In the genomic region with DNA sequence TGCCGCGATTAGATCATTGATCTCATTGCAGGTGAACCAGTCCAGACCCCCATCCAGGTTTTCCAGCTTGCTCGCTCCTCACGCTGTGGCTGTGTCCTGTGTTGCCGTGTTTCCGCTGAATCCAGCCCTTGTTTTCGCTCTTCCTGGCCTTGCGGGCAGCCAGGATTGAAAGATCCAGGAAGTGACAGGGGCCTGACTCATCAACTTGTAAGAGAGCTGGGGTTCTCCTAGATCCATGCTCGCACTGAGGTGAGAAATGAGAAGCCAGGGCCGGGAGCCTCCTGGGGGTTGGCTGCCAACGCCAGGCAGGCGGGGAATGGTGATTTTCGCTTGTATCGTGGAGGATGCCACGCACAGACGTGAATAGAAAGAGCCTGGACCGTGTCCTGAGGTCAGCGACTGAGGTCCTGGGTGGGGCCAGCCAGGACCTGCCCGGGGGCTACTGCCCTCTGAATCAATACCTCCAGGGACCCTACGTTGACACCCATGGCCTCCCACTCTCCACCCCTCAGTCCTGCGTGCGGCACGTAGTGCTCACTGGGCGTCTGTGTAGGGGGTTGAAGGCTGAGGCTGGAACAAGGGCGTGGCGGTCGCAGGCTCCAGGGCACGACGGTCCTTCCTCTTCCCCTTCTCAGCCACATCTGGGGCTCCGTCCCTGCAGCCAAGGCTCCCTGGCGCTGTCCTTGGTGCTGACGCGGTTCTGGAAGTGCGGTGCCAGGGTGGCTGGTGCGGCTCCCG, we compare ENCODE assay signal across 1 cellular context.
TF ChIP-seq lines count a peak whose summit lies in the region.

No MANE protein-coding gene starts in this region.

TF ChIP-seq in HepG2, 621 proteins besides CTCF, POLR2A, EP300 and RAD21 (continued from another document and continues in another):
- TF ChIP-seq NR2F6 (IDR thresholded peaks at IDR 0.05), result 0 out of 2 replicates have a peak, but pooled peaks have one; percentile 42
- TF ChIP-seq NR2F6 (CRISPR knock-in tag; IDR thresholded peaks at IDR 0.05), result peak; percentile 61
- TF ChIP-seq, protein P1, sequence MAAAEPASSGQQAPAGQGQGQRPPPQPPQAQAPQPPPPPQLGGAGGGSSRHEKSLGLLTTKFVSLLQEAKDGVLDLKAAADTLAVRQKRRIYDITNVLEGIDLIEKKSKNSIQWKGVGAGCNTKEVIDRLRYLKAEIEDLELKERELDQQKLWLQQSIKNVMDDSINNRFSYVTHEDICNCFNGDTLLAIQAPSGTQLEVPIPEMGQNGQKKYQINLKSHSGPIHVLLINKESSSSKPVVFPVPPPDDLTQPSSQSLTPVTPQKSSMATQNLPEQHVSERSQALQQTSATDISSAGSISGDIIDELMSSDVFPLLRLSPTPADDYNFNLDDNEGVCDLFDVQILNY (CRISPR knock-in tag; conservative IDR thresholded peaks at IDR 0.05), result peak; percentile 53; the same call in 1 of the 2 replicates
- peak; percentile 67 for TF ChIP-seq SOX5 (CRISPR knock-in tag; IDR thresholded peaks at IDR 0.05; ENCODE audit: borderline replicate concordance)
- TF ChIP-seq ZSCAN20 (CRISPR knock-in tag; IDR thresholded peaks at IDR 0.05; ENCODE audit: borderline replicate concordance), result no peak
- TF ChIP-seq, protein P2, sequence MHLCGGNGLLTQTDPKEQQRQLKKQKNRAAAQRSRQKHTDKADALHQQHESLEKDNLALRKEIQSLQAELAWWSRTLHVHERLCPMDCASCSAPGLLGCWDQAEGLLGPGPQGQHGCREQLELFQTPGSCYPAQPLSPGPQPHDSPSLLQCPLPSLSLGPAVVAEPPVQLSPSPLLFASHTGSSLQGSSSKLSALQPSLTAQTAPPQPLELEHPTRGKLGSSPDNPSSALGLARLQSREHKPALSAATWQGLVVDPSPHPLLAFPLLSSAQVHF (CRISPR knock-in tag; IDR thresholded peaks at IDR 0.05), result 0 out of 2 replicates have a peak, but pooled peaks have one; percentile 28
- no peak for TF ChIP-seq PRPF4 (IDR thresholded peaks at IDR 0.05; ENCODE audit: low read depth, low read length, poor library complexity, severe bottlenecking)
- TF ChIP-seq SNRNP70 (IDR thresholded peaks at IDR 0.05; ENCODE audit: low read depth, low read length), result no peak
- peak; percentile 49; the same call in 1 of the 2 replicates for TF ChIP-seq HMG20B (CRISPR knock-in tag; conservative IDR thresholded peaks at IDR 0.05)
- TF ChIP-seq CBX2 (IDR thresholded peaks at IDR 0.05; ENCODE audit: low read depth, low read length), result no peak
- no peak for TF ChIP-seq CBX2 (CRISPR knock-in tag; IDR thresholded peaks at IDR 0.05; ENCODE audit: low read depth)
- no peak for TF ChIP-seq ZNF644 (CRISPR knock-in tag; IDR thresholded peaks at IDR 0.05; ENCODE audit: low read depth)
- TF ChIP-seq SPEN (CRISPR knock-in tag; IDR thresholded peaks at IDR 0.05; ENCODE audit: low read depth), result peak; percentile 70
- TF ChIP-seq SMYD3 (CRISPR knock-in tag; IDR thresholded peaks at IDR 0.05), result peak; percentile 84
- peak; percentile 73; the same call in 1 of the 2 replicates for TF ChIP-seq SP4 (CRISPR knock-in tag; IDR thresholded peaks at IDR 0.05)
- peak; percentile 95 for TF ChIP-seq ZNF296 (CRISPR knock-in tag; conservative IDR thresholded peaks at IDR 0.05)
- TF ChIP-seq, protein P3, sequence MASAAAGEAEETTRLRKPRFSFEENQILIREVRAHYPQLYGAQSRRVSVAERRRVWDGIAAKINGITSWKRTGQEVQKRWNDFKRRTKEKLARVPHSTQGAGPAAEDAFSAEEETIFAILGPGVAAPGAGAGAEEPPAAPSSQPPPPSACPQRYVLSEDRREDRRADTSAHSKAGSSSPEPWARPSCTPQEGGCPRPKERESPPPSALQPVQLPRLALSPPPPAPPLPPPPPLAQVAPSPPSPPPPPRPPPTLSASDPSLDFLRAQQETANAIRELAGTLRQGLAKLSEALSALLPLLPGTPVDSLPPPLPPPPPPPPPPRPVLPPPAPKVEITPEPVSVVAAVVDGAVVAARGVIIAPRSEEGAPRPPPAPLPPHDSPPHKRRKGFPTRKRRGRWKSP (CRISPR knock-in tag; IDR thresholded peaks at IDR 0.05), result peak; percentile 91
- no peak for TF ChIP-seq HNRNPUL1 (IDR thresholded peaks at IDR 0.05; ENCODE audit: low read depth, low read length)
- TF ChIP-seq, protein P4, sequence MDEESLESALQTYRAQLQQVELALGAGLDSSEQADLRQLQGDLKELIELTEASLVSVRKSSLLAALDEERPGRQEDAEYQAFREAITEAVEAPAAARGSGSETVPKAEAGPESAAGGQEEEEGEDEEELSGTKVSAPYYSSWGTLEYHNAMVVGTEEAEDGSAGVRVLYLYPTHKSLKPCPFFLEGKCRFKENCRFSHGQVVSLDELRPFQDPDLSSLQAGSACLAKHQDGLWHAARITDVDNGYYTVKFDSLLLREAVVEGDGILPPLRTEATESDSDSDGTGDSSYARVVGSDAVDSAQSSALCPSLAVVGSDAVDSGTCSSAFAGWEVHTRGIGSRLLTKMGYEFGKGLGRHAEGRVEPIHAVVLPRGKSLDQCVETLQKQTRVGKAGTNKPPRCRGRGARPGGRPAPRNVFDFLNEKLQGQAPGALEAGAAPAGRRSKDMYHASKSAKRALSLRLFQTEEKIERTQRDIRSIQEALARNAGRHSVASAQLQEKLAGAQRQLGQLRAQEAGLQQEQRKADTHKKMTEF (CRISPR knock-in tag; IDR thresholded peaks at IDR 0.05), result peak; percentile 97
- TF ChIP-seq SMARCC2 (IDR thresholded peaks at IDR 0.05), result no peak
- no peak for TF ChIP-seq ZNF7 (CRISPR knock-in tag; IDR thresholded peaks at IDR 0.05)
- TF ChIP-seq NCOR1 (IDR thresholded peaks at IDR 0.05; ENCODE audit: borderline replicate concordance, low read length), result no peak
- TF ChIP-seq ZZZ3 (CRISPR knock-in tag; IDR thresholded peaks at IDR 0.05; ENCODE audit: borderline replicate concordance), result no peak; the same call in 1 of the 2 replicates
- TF ChIP-seq, protein P5, sequence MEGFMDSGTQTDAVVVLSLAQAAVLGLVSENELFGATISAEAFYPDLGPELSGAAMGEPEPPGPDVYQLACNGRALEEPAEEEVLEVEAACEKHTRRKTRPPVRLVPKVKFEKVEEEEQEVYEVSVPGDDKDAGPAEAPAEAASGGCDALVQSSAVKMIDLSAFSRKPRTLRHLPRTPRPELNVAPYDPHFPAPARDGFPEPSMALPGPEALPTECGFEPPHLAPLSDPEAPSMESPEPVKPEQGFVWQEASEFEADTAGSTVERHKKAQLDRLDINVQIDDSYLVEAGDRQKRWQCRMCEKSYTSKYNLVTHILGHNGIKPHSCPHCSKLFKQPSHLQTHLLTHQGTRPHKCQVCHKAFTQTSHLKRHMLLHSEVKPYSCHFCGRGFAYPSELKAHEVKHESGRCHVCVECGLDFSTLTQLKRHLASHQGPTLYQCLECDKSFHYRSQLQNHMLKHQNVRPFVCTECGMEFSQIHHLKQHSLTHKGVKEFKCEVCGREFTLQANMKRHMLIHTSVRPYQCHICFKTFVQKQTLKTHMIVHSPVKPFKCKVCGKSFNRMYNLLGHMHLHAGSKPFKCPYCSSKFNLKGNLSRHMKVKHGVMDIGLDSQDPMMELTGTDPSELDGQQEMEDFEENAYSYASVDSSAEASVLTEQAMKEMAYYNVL (CRISPR knock-in tag; IDR thresholded peaks at IDR 0.05; ENCODE audit: borderline replicate concordance), result peak; percentile 56
- peak; percentile 66; the same call in 1 of the 2 replicates for TF ChIP-seq ZNF678 (CRISPR knock-in tag; IDR thresholded peaks at IDR 0.05)
- TF ChIP-seq, protein P6, sequence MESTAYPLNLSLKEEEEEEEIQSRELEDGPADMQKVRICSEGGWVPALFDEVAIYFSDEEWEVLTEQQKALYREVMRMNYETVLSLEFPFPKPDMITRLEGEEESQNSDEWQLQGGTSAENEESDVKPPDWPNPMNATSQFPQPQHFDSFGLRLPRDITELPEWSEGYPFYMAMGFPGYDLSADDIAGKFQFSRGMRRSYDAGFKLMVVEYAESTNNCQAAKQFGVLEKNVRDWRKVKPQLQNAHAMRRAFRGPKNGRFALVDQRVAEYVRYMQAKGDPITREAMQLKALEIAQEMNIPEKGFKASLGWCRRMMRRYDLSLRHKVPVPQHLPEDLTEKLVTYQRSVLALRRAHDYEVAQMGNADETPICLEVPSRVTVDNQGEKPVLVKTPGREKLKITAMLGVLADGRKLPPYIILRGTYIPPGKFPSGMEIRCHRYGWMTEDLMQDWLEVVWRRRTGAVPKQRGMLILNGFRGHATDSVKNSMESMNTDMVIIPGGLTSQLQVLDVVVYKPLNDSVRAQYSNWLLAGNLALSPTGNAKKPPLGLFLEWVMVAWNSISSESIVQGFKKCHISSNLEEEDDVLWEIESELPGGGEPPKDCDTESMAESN (CRISPR knock-in tag; conservative IDR thresholded peaks at IDR 0.05), result peak; percentile 74; the same call in 1 of the 2 replicates
- peak; percentile 92; the same call in 1 of the 2 replicates for TF ChIP-seq ZNF75D (CRISPR knock-in tag; IDR thresholded peaks at IDR 0.05; ENCODE audit: borderline replicate concordance)
- TF ChIP-seq ZNF160 (CRISPR knock-in tag; IDR thresholded peaks at IDR 0.05), result no peak; the same call in 1 of the 2 replicates
- TF ChIP-seq CCDC6 (CRISPR knock-in tag; IDR thresholded peaks at IDR 0.05), result peak; percentile 91
- peak; percentile 85; the same call in 1 of the 2 replicates for TF ChIP-seq ZNF552 (CRISPR knock-in tag; IDR thresholded peaks at IDR 0.05; ENCODE audit: borderline replicate concordance)
- TF ChIP-seq, protein P7, sequence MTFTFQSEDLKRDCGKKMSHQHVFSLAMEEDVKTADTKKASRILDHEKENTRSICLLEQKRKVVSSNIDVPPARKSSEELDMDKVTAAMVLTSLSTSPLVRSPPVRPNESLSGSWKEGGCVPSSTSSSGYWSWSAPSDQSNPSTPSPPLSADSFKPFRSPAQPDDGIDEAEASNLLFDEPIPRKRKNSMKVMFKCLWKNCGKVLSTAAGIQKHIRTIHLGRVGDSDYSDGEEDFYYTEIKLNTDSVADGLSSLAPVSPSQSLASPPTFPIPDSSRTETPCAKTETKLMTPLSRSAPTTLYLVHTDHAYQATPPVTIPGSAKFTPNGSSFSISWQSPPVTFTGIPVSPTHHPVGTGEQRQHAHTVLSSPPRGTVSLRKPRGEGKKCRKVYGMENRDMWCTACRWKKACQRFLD (CRISPR knock-in tag; IDR thresholded peaks at IDR 0.05; ENCODE audit: borderline replicate concordance), result no peak; the same call in 1 of the 2 replicates
- TF ChIP-seq, protein P8, sequence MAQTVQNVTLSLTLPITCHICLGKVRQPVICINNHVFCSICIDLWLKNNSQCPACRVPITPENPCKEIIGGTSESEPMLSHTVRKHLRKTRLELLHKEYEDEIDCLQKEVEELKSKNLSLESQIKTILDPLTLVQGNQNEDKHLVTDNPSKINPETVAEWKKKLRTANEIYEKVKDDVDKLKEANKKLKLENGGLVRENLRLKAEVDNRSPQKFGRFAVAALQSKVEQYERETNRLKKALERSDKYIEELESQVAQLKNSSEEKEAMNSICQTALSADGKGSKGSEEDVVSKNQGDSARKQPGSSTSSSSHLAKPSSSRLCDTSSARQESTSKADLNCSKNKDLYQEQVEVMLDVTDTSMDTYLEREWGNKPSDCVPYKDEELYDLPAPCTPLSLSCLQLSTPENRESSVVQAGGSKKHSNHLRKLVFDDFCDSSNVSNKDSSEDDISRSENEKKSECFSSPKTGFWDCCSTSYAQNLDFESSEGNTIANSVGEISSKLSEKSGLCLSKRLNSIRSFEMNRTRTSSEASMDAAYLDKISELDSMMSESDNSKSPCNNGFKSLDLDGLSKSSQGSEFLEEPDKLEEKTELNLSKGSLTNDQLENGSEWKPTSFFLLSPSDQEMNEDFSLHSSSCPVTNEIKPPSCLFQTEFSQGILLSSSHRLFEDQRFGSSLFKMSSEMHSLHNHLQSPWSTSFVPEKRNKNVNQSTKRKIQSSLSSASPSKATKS (CRISPR knock-in tag; IDR thresholded peaks at IDR 0.05), result 0 out of 2 replicates have a peak, but pooled peaks have one; percentile 76
- TF ChIP-seq, protein P9, sequence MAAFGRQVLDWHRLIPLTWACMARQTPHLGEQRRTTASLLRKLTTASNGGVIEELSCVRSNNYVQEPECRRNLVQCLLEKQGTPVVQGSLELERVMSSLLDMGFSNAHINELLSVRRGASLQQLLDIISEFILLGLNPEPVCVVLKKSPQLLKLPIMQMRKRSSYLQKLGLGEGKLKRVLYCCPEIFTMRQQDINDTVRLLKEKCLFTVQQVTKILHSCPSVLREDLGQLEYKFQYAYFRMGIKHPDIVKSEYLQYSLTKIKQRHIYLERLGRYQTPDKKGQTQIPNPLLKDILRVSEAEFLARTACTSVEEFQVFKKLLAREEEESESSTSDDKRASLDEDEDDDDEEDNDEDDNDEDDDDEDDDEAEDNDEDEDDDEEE (CRISPR knock-in tag; IDR thresholded peaks at IDR 0.05), result peak; percentile 98
- peak; percentile 81 for TF ChIP-seq JUNB (CRISPR knock-in tag; IDR thresholded peaks at IDR 0.05; ENCODE audit: borderline replicate concordance)
- TF ChIP-seq HNRNPLL (IDR thresholded peaks at IDR 0.05; ENCODE audit: low read depth, low read length, poor library complexity, severe bottlenecking), result peak; percentile 50
- TF ChIP-seq ZNF564 (CRISPR knock-in tag; IDR thresholded peaks at IDR 0.05), result peak; percentile 91
- TF ChIP-seq DNMT1 (CRISPR knock-in tag; IDR thresholded peaks at IDR 0.05), result peak; percentile 42; the same call in 1 of the 2 replicates
- peak; percentile 96 for TF ChIP-seq HIVEP1 (CRISPR knock-in tag; IDR thresholded peaks at IDR 0.05)
- TF ChIP-seq, protein P10, sequence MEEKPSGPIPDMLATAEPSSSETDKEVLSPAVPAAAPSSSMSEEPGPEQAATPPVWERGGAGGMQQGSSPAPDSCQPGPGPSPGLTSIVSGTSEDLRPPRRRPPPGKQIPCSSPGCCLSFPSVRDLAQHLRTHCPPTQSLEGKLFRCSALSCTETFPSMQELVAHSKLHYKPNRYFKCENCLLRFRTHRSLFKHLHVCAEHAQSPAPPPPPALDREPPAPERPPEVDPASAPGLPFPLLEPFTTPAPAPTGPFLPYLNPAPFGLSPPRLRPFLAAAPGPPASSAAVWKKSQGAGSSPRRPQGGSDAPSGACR (CRISPR knock-in tag; IDR thresholded peaks at IDR 0.05), result peak; percentile 96
- no peak for TF ChIP-seq CENPX (CRISPR knock-in tag; IDR thresholded peaks at IDR 0.05)
- TF ChIP-seq MZF1 (CRISPR knock-in tag; IDR thresholded peaks at IDR 0.05; ENCODE audit: borderline replicate concordance), result peak; percentile 87; the same call in 1 of the 2 replicates
- no peak for TF ChIP-seq SRSF1 (optimal IDR thresholded peaks at IDR 0.05; ENCODE audit: low read depth, low read length)
- peak; percentile 83 for TF ChIP-seq ZNF263 (CRISPR knock-in tag; IDR thresholded peaks at IDR 0.05)
- TF ChIP-seq RARG (CRISPR knock-in tag; IDR thresholded peaks at IDR 0.05; ENCODE audit: low read depth), result peak; percentile 93; the same call in 1 of the 2 replicates
